In genomic region chr9:83473488-83473971, GRCh38 we compare ENCODE assay signal across 9 cellular contexts.
DNase-seq lines count a peak whose midpoint lies in the region; ATAC-seq and TF ChIP-seq lines count a peak whose summit lies in the region.
"Had no signal": no experiment of that assay in that cellular context is flagged by ENCODE, and none has a peak within 500 bp of the region (broad histone marks: within the 10 kb centered on the region; RNA-seq: fewer than 3 reads in every experiment).

No MANE protein-coding gene starts in this region.

- H3K9me3 ChIP-seq in gastroesophageal sphincter, result no peaks in the 10 kb centered on the region

- TF ChIP-seq EP300 in gastroesophageal sphincter (IDR thresholded peaks at IDR 0.05), result no peak

- H3K36me3 ChIP-seq in gastroesophageal sphincter, result no peaks in the 10 kb centered on the region

- ATAC-seq in GM21526 (IDR thresholded peaks at IDR 0.05; ENCODE audit: low FRiP score, unreplicated experiment) (peak; percentile 98), gastroesophageal sphincter (no peak)

- peaks cover 0 to 14% (median 5%) of the 10 kb centered on the region in 3 donors for H3K4me1 ChIP-seq in gastroesophageal sphincter

- 40 to 55% methylated on average over 1 to 5 of the region's 5 CpGs for WGBS in gastroesophageal sphincter (ENCODE audit: low coverage in 1 of 2), 2 donors

- TF ChIP-seq CTCF in GM13976 (IDR thresholded peaks at IDR 0.05; ENCODE audit: borderline replicate concordance, control extremely low read depth, extremely low read depth, insufficient read depth, missing control alignments), result no peak
- no peak for TF ChIP-seq CTCF in gastroesophageal sphincter (IDR thresholded peaks at IDR 0.05)
- TF ChIP-seq CTCF in RWPE1 (conservative IDR thresholded peaks at IDR 0.05; ENCODE audit: low read depth), result no peak

- DNase-seq in GM13976 (ENCODE audit: low spot score) (peak; percentile 21), HT-29 (ENCODE audit: low spot score) (peak; percentile 61), RWPE1 (ENCODE audit: low spot score) (no peak), NCI-H128 (lab: John Stamatoyannopoulos, UW; ENCODE audit: unreplicated experiment) (no peak), NCI-H2171 (lab: John Stamatoyannopoulos, UW) (no peak)
- no peak for DNase-seq in central memory CD4-positive, alpha-beta T cell

- in situ Hi-C loops in GM13976 (cut with MboI; ENCODE audit: low sequenced_read_pairs, unreplicated experiment), result no loop called here

- no peak overlapping the region for H3K4me3 ChIP-seq in gastroesophageal sphincter

- TF ChIP-seq POLR2A in gastroesophageal sphincter (IDR thresholded peaks at IDR 0.05), result no peak

- H3K27me3 ChIP-seq in gastroesophageal sphincter, result no peaks in the 10 kb centered on the region

- peak overlapping the region in 3 of 4 donors; percentile 38 to 54 (median 38) for H3K27ac ChIP-seq in gastroesophageal sphincter
- no peak overlapping the region for H3K27ac ChIP-seq in RWPE1
- H3K27ac ChIP-seq: KMS-11 had no signal

- CTCF ChIA-PET in RWPE1 (lab: Yijun Ruan, JAX), result interaction anchor here (0.6 kb wide), 1 partner anchor 16 kb away, joined by 3 read pairs; no protein-coding TSS in a partner anchor

- POLR2A ChIA-PET in RWPE1 (lab: Yijun Ruan, JAX; ENCODE audit: low non-redundant PET), result no interaction called here

Comparison
In these comparisons a context has a peak if more than half of its experiments do, and no peak if none do; other contexts are left out.
1. DNase-seq: peak in GM13976 (single experiment) and HT-29 (single experiment); none in RWPE1 (single experiment), central memory CD4-positive, alpha-beta T cell (single experiment), NCI-H128 (single experiment) and NCI-H2171 (single experiment).